16 cellular contexts compared by ENCODE assay signal in genomic region chr5:39108987-39109386, GRCh38. TPM values are rescaled to one million over a fixed set of nuclear protein-coding genes. Genes with fewer than 3 reads are reported as not detected.
DNase-seq lines count a peak whose midpoint lies in the region; ATAC-seq lines count a peak whose summit lies in the region.
"Had no signal": no experiment of that assay in that cellular context is flagged by ENCODE, and none has a peak within 500 bp of the region (broad histone marks: within the 10 kb centered on the region; RNA-seq: fewer than 3 reads in every experiment).

No MANE protein-coding gene starts in this region.

- no peak overlapping the region for H2BK15ac ChIP-seq in neuronal stem cell (ENCODE audit: low read length)

- H3K36me3 Mint-ChIP-seq in T-helper 1 cell treated with Interleukin-12 subunit alpha and Interleukin-12 subunit beta and Interleukin-4 antibody, amounts not matched to agents 30 μg/mL and 1 μg/mL, for 36 hours (ENCODE audit: low read depth): peaks cover 42% of the 10 kb centered on the region

- no CpG with 5 or more reads among the region's 3 CpGs for WGBS in neuronal stem cell (ENCODE audit: extremely low coverage in 2 of 2, insufficient read length in 2 of 2, insufficient replicate concordance in 1 of 2), 2 donors

- no peak overlapping the region for H3K4me3 ChIP-seq in neuronal stem cell (ENCODE audit: low read length in 2 of 2)
- H3K4me3 ChIP-seq: BLaER1, coronary artery, right atrium auricular region, vagina had no signal

- H2BK5ac ChIP-seq in neuronal stem cell (ENCODE audit: low read length): no peak overlapping the region

- DNase-seq in T-helper 1 cell: no peak
- peak; percentile 7 for DNase-seq in DMS 273 treated with DMSO at 0.1 percent for 48 hours (lab: John Stamatoyannopoulos, UW)
- peak; percentile 39 for DNase-seq in cerebellum (ENCODE audit: low spot score)
- DNase-seq in neuronal stem cell (ENCODE audit: low spot score): no peak
- no peak for DNase-seq in sciatic nerve (ENCODE audit: low spot score)
- DNase-seq: activated CD4-positive, alpha-beta T cell treated with anti-CD3 and anti-CD28 coated beads, Interleukin-2, amount 10 ng/mL, durations not matched to agents 7 days and 5 days; NCI-H526; stimulated activated CD8-positive, alpha-beta memory T cell treated with anti-CD3 and anti-CD28 coated beads, Interleukin-4, amount 100 ng/mL, for 48 hours had no signal

- H4K91ac ChIP-seq in neuronal stem cell (ENCODE audit: low read depth, low read length, poor library complexity): no peak overlapping the region

- no peak overlapping the region for H2BK120ac ChIP-seq in neuronal stem cell (ENCODE audit: low read depth, low read length)

- H4K8ac ChIP-seq in neuronal stem cell (ENCODE audit: low read depth, low read length): no peak overlapping the region

- no peak overlapping the region for H3K4me3 Mint-ChIP-seq in T-helper 1 cell treated with Interleukin-12 subunit alpha and Interleukin-12 subunit beta and Interleukin-4 antibody, amounts not matched to agents 30 μg/mL and 1 μg/mL, for 36 hours
- H3K4me3 Mint-ChIP-seq: activated CD4-positive, alpha-beta T cell treated with anti-CD3 and anti-CD28 coated beads, Interleukin-2, amount 10 ng/mL, durations not matched to agents 7 days and 5 days had no signal

- no peaks in the 10 kb centered on the region for H3K27me3 Mint-ChIP-seq in T-helper 1 cell treated with Interleukin-12 subunit alpha and Interleukin-12 subunit beta and Interleukin-4 antibody, amounts not matched to agents 30 μg/mL and 1 μg/mL, for 36 hours (ENCODE audit: low read depth)
- H3K27me3 Mint-ChIP-seq: activated CD4-positive, alpha-beta T cell treated with anti-CD3 and anti-CD28 coated beads, Interleukin-2, amount 10 ng/mL, durations not matched to agents 7 days and 5 days had no signal

- no peak overlapping the region for H3K14ac ChIP-seq in neuronal stem cell (ENCODE audit: low read length)

- H3K4me1 ChIP-seq in neuronal stem cell (ENCODE audit: control insufficient read depth in 2 of 2, insufficient read depth in 1 of 2, low read depth in 1 of 2, low read length in 2 of 2): no peaks in the 10 kb centered on the region
- H3K4me1 ChIP-seq: BLaER1, right atrium auricular region, vagina had no signal

- no peaks in the 10 kb centered on the region for H3K9me3 Mint-ChIP-seq in T-helper 1 cell treated with Interleukin-12 subunit alpha and Interleukin-12 subunit beta and Interleukin-4 antibody, amounts not matched to agents 30 μg/mL and 1 μg/mL, for 36 hours
- H3K9me3 Mint-ChIP-seq: activated CD4-positive, alpha-beta T cell treated with anti-CD3 and anti-CD28 coated beads, Interleukin-2, amount 10 ng/mL, durations not matched to agents 7 days and 5 days had no signal

- H3K9me3 ChIP-seq in neuronal stem cell (replicated peaks in 1 of 2; ENCODE audit: control insufficient read depth in 2 of 2, insufficient read depth in 1 of 2, low read depth in 1 of 2, low read length in 2 of 2): no peaks in the 10 kb centered on the region
- H3K9me3 ChIP-seq: BLaER1, right atrium auricular region, vagina had no signal

- H3K36me3 ChIP-seq in neuronal stem cell (replicated peaks in 1 of 2; ENCODE audit: control insufficient read depth in 2 of 2, insufficient read depth in 2 of 2, low read length in 2 of 2): no peaks in the 10 kb centered on the region
- H3K36me3 ChIP-seq: BLaER1, right atrium auricular region, vagina had no signal

- no peak overlapping the region for H2BK12ac ChIP-seq in neuronal stem cell (ENCODE audit: low read length)

- no peaks in the 10 kb centered on the region for H3K27me3 ChIP-seq in neuronal stem cell (ENCODE audit: control insufficient read depth in 3 of 3, insufficient read depth in 3 of 3, low read depth in 1 of 3, low read length in 3 of 3)
- H3K27me3 ChIP-seq: BLaER1, right atrium auricular region, vagina had no signal

- no peak overlapping the region for H3K9ac ChIP-seq in neuronal stem cell (ENCODE audit: low read depth, low read length, poor library complexity)
- H3K9ac ChIP-seq: BLaER1 had no signal

- H2AFZ ChIP-seq in neuronal stem cell (ENCODE audit: low read length): peak overlapping the region; percentile 27

- no peak overlapping the region for H3K4ac ChIP-seq in neuronal stem cell (ENCODE audit: low read length)

- H3K79me1 ChIP-seq in neuronal stem cell (ENCODE audit: low read depth, low read length): no peaks in the 10 kb centered on the region

- ATAC-seq in sciatic nerve (no peak), GM21723 (IDR thresholded peaks at IDR 0.05; ENCODE audit: unreplicated experiment) (no peak), HG02678 (IDR thresholded peaks at IDR 0.05; ENCODE audit: unreplicated experiment) (no peak)
- ATAC-seq: left lobe of liver had no signal

- intact Hi-C loops in sciatic nerve (cut with DNase I): no loop called here

- H3K18ac ChIP-seq in neuronal stem cell (ENCODE audit: low read length): no peak overlapping the region

- peak overlapping the region; percentile 8 for H3K27ac Mint-ChIP-seq in T-helper 1 cell treated with Interleukin-12 subunit alpha and Interleukin-12 subunit beta and Interleukin-4 antibody, amounts not matched to agents 30 μg/mL and 1 μg/mL, for 36 hours
- H3K27ac Mint-ChIP-seq: activated CD4-positive, alpha-beta T cell treated with anti-CD3 and anti-CD28 coated beads, Interleukin-2, amount 10 ng/mL, durations not matched to agents 7 days and 5 days had no signal

- no peak overlapping the region for H3K27ac ChIP-seq in neuronal stem cell (replicated peaks; ENCODE audit: low read length)
- H3K27ac ChIP-seq: BLaER1, coronary artery, right atrium auricular region, vagina had no signal

- no peak overlapping the region for H2AK5ac ChIP-seq in neuronal stem cell (ENCODE audit: low read depth, low read length)

- H3K4me2 ChIP-seq in neuronal stem cell (ENCODE audit: insufficient read depth, low read length, poor library complexity, severe bottlenecking): no peak overlapping the region
- H3K4me2 ChIP-seq: BLaER1 had no signal

- H3K4me1 Mint-ChIP-seq in T-helper 1 cell treated with Interleukin-12 subunit alpha and Interleukin-12 subunit beta and Interleukin-4 antibody, amounts not matched to agents 30 μg/mL and 1 μg/mL, for 36 hours (ENCODE audit: low read depth): no peaks in the 10 kb centered on the region
- H3K4me1 Mint-ChIP-seq: activated CD4-positive, alpha-beta T cell treated with anti-CD3 and anti-CD28 coated beads, Interleukin-2, amount 10 ng/mL, durations not matched to agents 7 days and 5 days had no signal

- no peak overlapping the region for H3K23ac ChIP-seq in neuronal stem cell (ENCODE audit: low read depth, low read length, poor library complexity)

RNA-seq across cellular contexts. Expression of gene RICTOR, which starts 34.8 kb away (rescaled TPM):
- total RNA-seq in cerebellum: 90.4 TPM
- 8.6 TPM for polyA plus RNA-seq in neuronal stem cell (2013, experiment 1 of 2)
- polyA plus RNA-seq in neuronal stem cell (2013, experiment 2 of 2): 9.5 TPM
- 71.8 TPM for total RNA-seq in sciatic nerve

Comparison
In these comparisons a context has a peak if more than half of its experiments do, and no peak if none do; other contexts are left out.
1. DNase-seq: peak in DMS 273 treated with DMSO at 0.1 percent for 48 hours (single experiment) and cerebellum (single experiment); none in T-helper 1 cell (0 of 5), neuronal stem cell (single experiment) and sciatic nerve (single experiment).